Comparison of ENCODE assay signal across 9 cellular contexts in genomic region chr11:117426297-117426685, GRCh38.
A peak's percentile ranks its signal among the peaks of the same experiment; 100 is the strongest.
DNase-seq lines count a peak whose midpoint lies in the region; ATAC-seq and TF ChIP-seq lines count a peak whose summit lies in the region.
"Had no signal": no experiment of that assay in that cellular context is flagged by ENCODE, and none has a peak within 500 bp of the region (broad histone marks: within the 10 kb centered on the region; RNA-seq: fewer than 3 reads in every experiment).

No MANE protein-coding gene starts in this region.

- H3K27ac ChIP-seq in caudate nucleus (ENCODE audit: low read depth, low read length): no peak overlapping the region
- H3K27ac ChIP-seq: BLaER1 treated with 17β-estradiol and CSF1 and Interleukin-3, amounts not matched to agents 10 nM and 100 nM had no signal

- no peaks in the 10 kb centered on the region for H3K36me3 ChIP-seq in kidney epithelial cell (ENCODE audit: control insufficient read depth, insufficient read depth, low read length)
- H3K36me3 ChIP-seq: BLaER1 treated with 17β-estradiol and CSF1 and Interleukin-3, amounts not matched to agents 10 nM and 100 nM had no signal

- ATAC-seq in GM21717 (IDR thresholded peaks at IDR 0.05; ENCODE audit: unreplicated experiment): no peak

- peak; percentile 99 for TF ChIP-seq CTCF in kidney epithelial cell (IDR thresholded peaks at IDR 0.05; ENCODE audit: insufficient read depth, low read length, poor library complexity, severe bottlenecking)

- H3K4me3 ChIP-seq in kidney epithelial cell (ENCODE audit: low read depth, low read length): no peak overlapping the region
- H3K4me3 ChIP-seq: BLaER1 treated with 17β-estradiol and CSF1 and Interleukin-3, amounts not matched to agents 10 nM and 100 nM had no signal

- DNase-seq in NCI-H1694 treated with DMSO at 0.1 percent for 48 hours (lab: John Stamatoyannopoulos, UW): peak; percentile 13
- DNase-seq in NCI-H1694 (lab: John Stamatoyannopoulos, UW): no peak
- DNase-seq in NCI-H146 treated with DMSO at 0.1 percent for 48 hours (lab: John Stamatoyannopoulos, UW; ENCODE audit: unreplicated experiment): peak; percentile 37
- DNase-seq in activated CD4-positive, CD25-positive, alpha-beta regulatory T cell treated with anti-CD3 and anti-CD28 coated beads, Interleukin-2, amount 50 U/mL, for 16 hours (ENCODE audit: low read depth, low spot score): peak; percentile 54
- DNase-seq in caudate nucleus (lab: John Stamatoyannopoulos, UW): peak in 55 of 61 donors; percentile 10 to 95 (median 71)
- DNase-seq in kidney epithelial cell (ENCODE audit: low read depth): no peak
- peak; percentile 67 for DNase-seq in stimulated activated CD4-positive, alpha-beta T cell treated with anti-CD3 and anti-CD28 coated beads, Interleukin-1b, Interleukin-23, amount 100 ng/mL, for 48 hours

- peaks cover 12% of the 10 kb centered on the region for H3K27me3 ChIP-seq in kidney epithelial cell (ENCODE audit: control insufficient read depth, insufficient read depth, low read length)
- H3K27me3 ChIP-seq: BLaER1 treated with 17β-estradiol and CSF1 and Interleukin-3, amounts not matched to agents 10 nM and 100 nM had no signal

Comparison
In these comparisons a context has a peak if more than half of its experiments do, and no peak if none do; other contexts are left out.
1. DNase-seq: peak in NCI-H1694 treated with DMSO at 0.1 percent for 48 hours (single experiment), NCI-H146 treated with DMSO at 0.1 percent for 48 hours (single experiment), activated CD4-positive, CD25-positive, alpha-beta regulatory T cell treated with anti-CD3 and anti-CD28 coated beads, Interleukin-2, amount 50 U/mL, for 16 hours (single experiment), caudate nucleus (55 of 61) and stimulated activated CD4-positive, alpha-beta T cell treated with anti-CD3 and anti-CD28 coated beads, Interleukin-1b, Interleukin-23, amount 100 ng/mL, for 48 hours (single experiment); none in NCI-H1694 (single experiment) and kidney epithelial cell (single experiment).